Comparison of ENCODE assay signal across 13 cellular contexts in the genomic region with DNA sequence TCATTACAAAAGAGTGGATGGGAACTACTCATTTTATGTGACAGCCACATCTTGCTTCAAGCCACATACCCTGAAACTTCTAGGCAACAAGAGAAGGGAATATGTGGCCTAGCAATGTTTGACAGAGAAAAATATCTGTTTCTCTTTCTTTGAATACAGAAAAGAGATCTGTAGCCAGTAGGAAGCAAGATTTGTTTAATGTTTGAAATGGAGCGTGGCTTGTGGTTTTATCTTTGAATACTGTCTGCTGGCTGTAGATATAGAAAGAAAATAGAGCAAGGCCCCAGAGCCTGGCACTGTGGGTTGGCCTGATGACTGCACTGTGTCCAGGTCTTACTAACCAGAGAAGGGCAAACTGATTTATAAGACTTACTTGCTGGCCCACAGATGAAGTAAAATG.
DNase-seq lines count a peak whose midpoint lies in the region; ATAC-seq, FAIRE-seq and TF ChIP-seq lines count a peak whose summit lies in the region.
"Had no signal": no experiment of that assay in that cellular context is flagged by ENCODE, and none has a peak within 500 bp of the region (broad histone marks: within the 10 kb centered on the region; RNA-seq: fewer than 3 reads in every experiment).

No MANE protein-coding gene starts in this region.

- no peak overlapping the region; the same call in 1 of the 2 replicates for H2AFZ ChIP-seq in Loucy (ENCODE audit: low read length)

- intact Hi-C loops in pancreas (cut with DNase I) = no loop called here
- intact Hi-C loops in left cardiac atrium (cut with DNase I) = no loop called here
- intact Hi-C loops in aorta (cut with DNase I) = no loop called here
- intact Hi-C loops in psoas muscle (cut with DNase I) = no loop called here

- H3K4me2 ChIP-seq in Loucy (ENCODE audit: low read depth, low read length, poor library complexity, severe bottlenecking) = peak overlapping the region; percentile 23

- H3K27ac ChIP-seq in pancreas (peak overlapping the region in 1 of 4 donors; percentile 25), aorta (ENCODE audit: low read depth in 1 of 2, low read length in 2 of 2) (no peak overlapping the region), psoas muscle (no peak overlapping the region)

- no peak for FAIRE-seq in pancreas (lab: Jason Lieb, UNC)
- FAIRE-seq: keratinocyte had no signal

- H3K9me3 ChIP-seq in Loucy (ENCODE audit: insufficient read depth, low read depth, low read length) (no peaks in the 10 kb centered on the region), pancreas (no peaks in the 10 kb centered on the region), aorta (ENCODE audit: control insufficient read depth, low read length) (no peaks in the 10 kb centered on the region), psoas muscle (no peaks in the 10 kb centered on the region)

- peak; percentile 37 for DNase-seq in astrocyte of the cerebellum (ENCODE audit: low read depth)
- no peak for DNase-seq in pancreas
- no peak for DNase-seq in left cardiac atrium
- no peak for DNase-seq in aorta
- no peak for DNase-seq in psoas muscle
- DNase-seq: NCI-H1417 treated with DMSO at 0.1 percent for 48 hours, NCI-H446 treated with DMSO at 0.1 percent for 48 hours, substantia nigra had no signal

- H3K4me1 ChIP-seq in Loucy (ENCODE audit: insufficient read depth, low read length, poor library complexity, severe bottlenecking) = peaks cover 9% of the 10 kb centered on the region
- peaks cover 4 to 17% (median 12%) of the 10 kb centered on the region in 3 donors for H3K4me1 ChIP-seq in pancreas
- peaks cover 0 to 3% of the 10 kb centered on the region in 2 donors for H3K4me1 ChIP-seq in aorta (ENCODE audit: control insufficient read depth in 1 of 2, insufficient read depth in 2 of 2, low read length in 2 of 2)
- H3K4me1 ChIP-seq in psoas muscle = no peaks in the 10 kb centered on the region

- no peaks in the 10 kb centered on the region for H3K9me2 ChIP-seq in Loucy (replicated peaks; ENCODE audit: low read depth, low read length)

- H3K27me3 ChIP-seq in Loucy (ENCODE audit: insufficient read depth, low read length, poor library complexity, severe bottlenecking) = no peaks in the 10 kb centered on the region
- H3K27me3 ChIP-seq in pancreas = no peaks in the 10 kb centered on the region
- no peaks in the 10 kb centered on the region for H3K27me3 ChIP-seq in aorta (ENCODE audit: control insufficient read depth in 1 of 2, insufficient read depth in 2 of 2, low read length in 1 of 2)
- no peaks in the 10 kb centered on the region for H3K27me3 ChIP-seq in psoas muscle (ENCODE audit: insufficient read depth in 3 of 3, low read length in 2 of 3)

- H3K36me3 ChIP-seq in Loucy (ENCODE audit: insufficient read depth, low read length) = no peaks in the 10 kb centered on the region
- no peaks in the 10 kb centered on the region for H3K36me3 ChIP-seq in pancreas
- no peaks in the 10 kb centered on the region for H3K36me3 ChIP-seq in aorta (ENCODE audit: control insufficient read depth in 1 of 2, insufficient read depth in 2 of 2, low read length in 1 of 2)
- no peaks in the 10 kb centered on the region for H3K36me3 ChIP-seq in psoas muscle (ENCODE audit: insufficient read depth in 1 of 2, low read depth in 1 of 2)

- no peak overlapping the region for H3K9ac ChIP-seq in Loucy (ENCODE audit: low read depth, low read length, poor library complexity, severe bottlenecking)

- 29 to 31% methylated on average over 1 of the region's 1 CpG for WGBS in pancreas, 2 donors
- WGBS in aorta, 2 donors = 10 to 12% methylated on average over 1 of the region's 1 CpG
- 80 to 94% (median 84%) methylated on average over 1 of the region's 1 CpG for WGBS in psoas muscle, 3 donors

- H3K4me3 ChIP-seq in Loucy (ENCODE audit: low read length, poor library complexity, severe bottlenecking) (no peak overlapping the region), astrocyte of the cerebellum (ENCODE audit: low read depth, low read length) (no peak overlapping the region), pancreas (no peak overlapping the region), aorta (ENCODE audit: low read length in 2 of 2) (no peak overlapping the region), psoas muscle (no peak overlapping the region)

- H3K79me2 ChIP-seq in Loucy (ENCODE audit: insufficient read depth, low read length) = no peaks in the 10 kb centered on the region

- no peaks in the 10 kb centered on the region for H4K20me1 ChIP-seq in Loucy (ENCODE audit: insufficient read depth, low read length, poor library complexity, severe bottlenecking)

- in situ Hi-C loops in astrocyte of the cerebellum (cut with HindIII; ENCODE audit: low sequenced_read_pairs) = no loop called here

- ATAC-seq in GM19452 (IDR thresholded peaks at IDR 0.05; ENCODE audit: unreplicated experiment) = peak; percentile 76
- ATAC-seq in pancreas = peak in 3 of 4 donors; percentile 56 to 75 (median 69)
- no peak for ATAC-seq in left cardiac atrium
- no peak for ATAC-seq in aorta (ENCODE audit: low FRiP score)
- ATAC-seq in HG02852 (IDR thresholded peaks at IDR 0.05; ENCODE audit: unreplicated experiment) = no peak
- no peak for ATAC-seq in psoas muscle
- ATAC-seq: activated naive CD4-positive, alpha-beta T cell treated with anti-CD3 and anti-CD28 coated beads, Interleukin-2, amount 50 U/mL, for 72 hours had no signal

- no peaks in the 10 kb centered on the region for H3F3A ChIP-seq in Loucy (ENCODE audit: low read depth)

- TF ChIP-seq CTCF in Loucy (conservative IDR thresholded peaks at IDR 0.05; ENCODE audit: low read length) (no peak), astrocyte of the cerebellum (IDR thresholded peaks at IDR 0.05; ENCODE audit: low read depth, low read length, missing control alignments) (no peak), pancreas (IDR thresholded peaks at IDR 0.05) (no peak), psoas muscle (IDR thresholded peaks at IDR 0.05) (no peak)

Comparison
In these comparisons a context has a peak if more than half of its experiments do, and no peak if none do; other contexts are left out.
1. ATAC-seq: peak in GM19452 (single experiment) and pancreas (3 of 4); none in left cardiac atrium (0 of 2), aorta (single experiment), HG02852 (single experiment) and psoas muscle (0 of 4).